ENCODE assay signal across 28 cellular contexts in genomic region chr4:177713454-177713853, GRCh38.
"Had no signal": no experiment of that assay in that cellular context is flagged by ENCODE, and none has a peak within 500 bp of the region (broad histone marks: within the 10 kb centered on the region; RNA-seq: fewer than 3 reads in every experiment).

No MANE protein-coding gene starts in this region.

- H3K27ac ChIP-seq: brain microvascular endothelial cell, foreskin keratinocyte, gastrocnemius medialis, heart left ventricle had no signal

- H3K36me3 Mint-ChIP-seq: activated naive CD4-positive, alpha-beta T cell treated with anti-CD3 and anti-CD28 coated beads, Interleukin-2, amount 10 ng/mL, durations not matched to agents 7 days and 5 days; activated naive CD4-positive, alpha-beta T cell treated with anti-CD3 and anti-CD28 coated beads, Interleukin-2, amount 50 U/mL, for 72 hours; activated naive CD8-positive, alpha-beta T cell treated with anti-CD3 and anti-CD28 coated beads, Interleukin-2, amount 10 ng/mL, durations not matched to agents 7 days and 5 days; WTC11 had no signal

- H3K27me3 Mint-ChIP-seq: activated CD4-positive, alpha-beta memory T cell treated with anti-CD3 and anti-CD28 coated beads, Interleukin-2, amount 10 ng/mL, durations not matched to agents 7 days and 5 days; activated CD4-positive, alpha-beta T cell treated with anti-CD3 and anti-CD28 coated beads, Interleukin-2, amount 10 ng/mL, durations not matched to agents 7 days and 5 days; activated naive CD4-positive, alpha-beta T cell treated with anti-CD3 and anti-CD28 coated beads, Interleukin-2, amount 10 ng/mL, durations not matched to agents 7 days and 5 days; activated naive CD8-positive, alpha-beta T cell treated with anti-CD3 and anti-CD28 coated beads, Interleukin-2, amount 10 ng/mL, durations not matched to agents 7 days and 5 days; activated T-cell treated with anti-CD3 and anti-CD28 coated beads, Interleukin-2, amount 50 U/mL, for 24 hours; central memory CD8-positive, alpha-beta T cell had no signal

- H3K36me3 ChIP-seq: brain microvascular endothelial cell, gastrocnemius medialis, heart left ventricle had no signal

- H3K27me3 ChIP-seq: brain microvascular endothelial cell, foreskin keratinocyte, gastrocnemius medialis, heart left ventricle had no signal

- H3K9me3 Mint-ChIP-seq: activated CD4-positive, alpha-beta memory T cell treated with anti-CD3 and anti-CD28 coated beads, Interleukin-2, amount 10 ng/mL, durations not matched to agents 7 days and 5 days; activated CD4-positive, alpha-beta T cell treated with anti-CD3 and anti-CD28 coated beads, Interleukin-2, amount 10 ng/mL, durations not matched to agents 7 days and 5 days; activated naive CD4-positive, alpha-beta T cell treated with anti-CD3 and anti-CD28 coated beads, Interleukin-2, amount 10 ng/mL, durations not matched to agents 7 days and 5 days; activated naive CD4-positive, alpha-beta T cell treated with anti-CD3 and anti-CD28 coated beads, Interleukin-2, amount 50 U/mL, for 72 hours; activated naive CD8-positive, alpha-beta T cell treated with anti-CD3 and anti-CD28 coated beads, Interleukin-2, amount 10 ng/mL, durations not matched to agents 7 days and 5 days; activated T-cell treated with anti-CD3 and anti-CD28 coated beads, Interleukin-2, amount 50 U/mL, for 24 hours; activated T-cell treated with anti-CD3 and anti-CD28 coated beads, Interleukin-2, amount 50 U/mL, for 72 hours; WTC11 had no signal

- H3K27ac Mint-ChIP-seq: activated CD4-positive, alpha-beta memory T cell treated with anti-CD3 and anti-CD28 coated beads, Interleukin-2, amount 10 ng/mL, durations not matched to agents 7 days and 5 days; activated CD4-positive, alpha-beta T cell treated with anti-CD3 and anti-CD28 coated beads, Interleukin-2, amount 10 ng/mL, durations not matched to agents 7 days and 5 days; activated naive CD4-positive, alpha-beta T cell treated with anti-CD3 and anti-CD28 coated beads, Interleukin-2, amount 10 ng/mL, durations not matched to agents 7 days and 5 days; activated naive CD4-positive, alpha-beta T cell treated with anti-CD3 and anti-CD28 coated beads, Interleukin-2, amount 50 U/mL, for 72 hours; activated naive CD8-positive, alpha-beta T cell treated with anti-CD3 and anti-CD28 coated beads, Interleukin-2, amount 10 ng/mL, durations not matched to agents 7 days and 5 days; activated T-cell treated with anti-CD3 and anti-CD28 coated beads, Interleukin-2, amount 50 U/mL, for 24 hours; activated T-cell treated with anti-CD3 and anti-CD28 coated beads, Interleukin-2, amount 50 U/mL, for 72 hours; WTC11 had no signal

- H3K4me1 Mint-ChIP-seq: activated CD4-positive, alpha-beta memory T cell treated with anti-CD3 and anti-CD28 coated beads, Interleukin-2, amount 10 ng/mL, durations not matched to agents 7 days and 5 days; activated CD4-positive, alpha-beta T cell treated with anti-CD3 and anti-CD28 coated beads, Interleukin-2, amount 10 ng/mL, durations not matched to agents 7 days and 5 days; activated naive CD4-positive, alpha-beta T cell treated with anti-CD3 and anti-CD28 coated beads, Interleukin-2, amount 10 ng/mL, durations not matched to agents 7 days and 5 days; activated naive CD8-positive, alpha-beta T cell treated with anti-CD3 and anti-CD28 coated beads, Interleukin-2, amount 10 ng/mL, durations not matched to agents 7 days and 5 days; central memory CD8-positive, alpha-beta T cell had no signal

- H3K4me1 ChIP-seq: gastrocnemius medialis, heart left ventricle had no signal

- DNase-seq: activated CD4-positive, alpha-beta memory T cell treated with anti-CD3 and anti-CD28 coated beads, Interleukin-2, amount 10 ng/mL, durations not matched to agents 7 days and 5 days; activated CD4-positive, alpha-beta T cell treated with anti-CD3 and anti-CD28 coated beads for 1 hour; activated CD4-positive, alpha-beta T cell treated with anti-CD3 and anti-CD28 coated beads for 4 hours; activated CD4-positive, alpha-beta T cell treated with anti-CD3 and anti-CD28 coated beads, Interleukin-2, amount 10 ng/mL, durations not matched to agents 7 days and 5 days; activated CD4-positive, alpha-beta T cell treated with anti-CD3 and anti-CD28 coated beads, Interleukin-2, amount 50 U/mL, for 4 hours; activated CD8-positive, alpha-beta memory T cell treated with anti-CD3 and anti-CD28 coated beads, Interleukin-2, amount 50 U/mL, for 48 hours; activated gamma-delta T cell; activated naive CD4-positive, alpha-beta T cell; activated naive CD4-positive, alpha-beta T cell treated with anti-CD3 and anti-CD28 coated beads, Interleukin-2, amount 10 ng/mL, durations not matched to agents 7 days and 5 days; activated naive CD8-positive, alpha-beta T cell treated with anti-CD3 and anti-CD28 coated beads, Interleukin-2, amount 10 ng/mL, durations not matched to agents 7 days and 5 days; activated T-cell treated with anti-CD3 and anti-CD28 coated beads for 4 hours; activated T-cell treated with anti-CD3 and anti-CD28 coated beads, Interleukin-2, amount 50 U/mL, for 24 hours; activated T-cell treated with anti-CD3 and anti-CD28 coated beads, Interleukin-2, amount 50 U/mL, for 72 hours; amniotic stem cell; anterior cingulate cortex; brain microvascular endothelial cell; cortex of kidney; dermis blood vessel endothelial cell; effector CD8-positive, alpha-beta T cell; foreskin keratinocyte; gastrocnemius medialis; glutamatergic neuron; heart left ventricle; T-helper 2 cell had no signal

- H3K4me3 Mint-ChIP-seq: activated CD4-positive, alpha-beta memory T cell treated with anti-CD3 and anti-CD28 coated beads, Interleukin-2, amount 10 ng/mL, durations not matched to agents 7 days and 5 days; activated CD4-positive, alpha-beta T cell treated with anti-CD3 and anti-CD28 coated beads, Interleukin-2, amount 10 ng/mL, durations not matched to agents 7 days and 5 days; activated naive CD4-positive, alpha-beta T cell treated with anti-CD3 and anti-CD28 coated beads, Interleukin-2, amount 10 ng/mL, durations not matched to agents 7 days and 5 days; activated naive CD8-positive, alpha-beta T cell treated with anti-CD3 and anti-CD28 coated beads, Interleukin-2, amount 10 ng/mL, durations not matched to agents 7 days and 5 days; activated T-cell treated with anti-CD3 and anti-CD28 coated beads, Interleukin-2, amount 50 U/mL, for 24 hours; activated T-cell treated with anti-CD3 and anti-CD28 coated beads, Interleukin-2, amount 50 U/mL, for 72 hours; central memory CD8-positive, alpha-beta T cell; WTC11 had no signal

- H3K4me3 ChIP-seq: gastrocnemius medialis, heart left ventricle had no signal

- ATAC-seq: activated naive CD4-positive, alpha-beta T cell treated with anti-CD3 and anti-CD28 coated beads, Interleukin-2, amount 50 U/mL, for 72 hours; activated T-cell treated with anti-CD3 and anti-CD28 coated beads, Interleukin-2, amount 50 U/mL, for 72 hours; esophagus mucosa; foreskin keratinocyte; gastrocnemius medialis; heart left ventricle; WTC11 had no signal

- H3K9me3 ChIP-seq: gastrocnemius medialis, heart left ventricle had no signal
